ENCODE assay signal across 1 cellular context in the genomic region with DNA sequence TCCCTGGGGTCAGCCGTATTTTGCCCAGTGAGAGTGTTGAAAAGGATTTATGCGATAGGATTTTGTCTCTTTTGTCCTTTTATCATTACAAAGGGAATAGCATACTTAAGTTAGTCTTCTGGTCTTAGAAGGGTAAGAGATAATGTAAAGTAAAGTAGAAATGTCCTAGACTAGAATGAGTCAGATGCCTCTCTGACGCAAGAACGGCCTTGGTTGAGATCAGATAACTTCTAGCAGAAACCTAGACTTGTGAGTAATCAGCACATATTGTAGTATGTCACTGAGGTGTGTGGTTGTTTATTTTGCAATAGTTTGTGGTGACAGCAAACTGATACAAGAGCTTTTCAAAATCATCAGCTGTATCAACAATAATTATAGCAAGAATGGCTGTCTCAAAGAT.
A peak's percentile ranks its signal among the peaks of the same experiment; 100 is the strongest.
TF ChIP-seq lines count a peak whose summit lies in the region.

No MANE protein-coding gene starts in this region.

TF ChIP-seq in HepG2, 621 proteins besides CTCF, POLR2A, EP300 and RAD21 (continued from another document and continues in another):
- TF ChIP-seq ZNF646 (CRISPR knock-in tag; IDR thresholded peaks at IDR 0.05) (0 out of 2 replicates have a peak, but pooled peaks have one; percentile 45), RCOR2 (CRISPR knock-in tag; IDR thresholded peaks at IDR 0.05) (no peak), ZNF292 (CRISPR knock-in tag; IDR thresholded peaks at IDR 0.05; ENCODE audit: borderline replicate concordance, low read depth) (no peak), CCAR2 (optimal IDR thresholded peaks at IDR 0.05; ENCODE audit: low read depth, low read length) (no peak), ZNF724P (CRISPR knock-in tag; IDR thresholded peaks at IDR 0.05; ENCODE audit: borderline replicate concordance) (no peak), SMYD3 (CRISPR knock-in tag; IDR thresholded peaks at IDR 0.05) (no peak), ZNF747 (CRISPR knock-in tag; IDR thresholded peaks at IDR 0.05; ENCODE audit: borderline replicate concordance) (no peak), CEBPG (CRISPR knock-in tag; IDR thresholded peaks at IDR 0.05) (peak; percentile 45; the same call in 1 of the 2 replicates), HOXD1 (CRISPR knock-in tag; IDR thresholded peaks at IDR 0.05) (no peak), ZNF20 (CRISPR knock-in tag; IDR thresholded peaks at IDR 0.05) (no peak), MBD4 (IDR thresholded peaks at IDR 0.05; ENCODE audit: borderline replicate concordance, low read length) (no peak), RARG (CRISPR knock-in tag; IDR thresholded peaks at IDR 0.05; ENCODE audit: low read depth) (no peak), PLRG1 (conservative IDR thresholded peaks at IDR 0.05) (no peak), HDAC2 (CRISPR knock-in tag; IDR thresholded peaks at IDR 0.05) (no peak), HMG20A (CRISPR knock-in tag; IDR thresholded peaks at IDR 0.05; ENCODE audit: borderline replicate concordance) (0 out of 2 replicates have a peak, but pooled peaks have one; percentile 36), ZNF709 (CRISPR knock-in tag; IDR thresholded peaks at IDR 0.05) (no peak), ZSCAN25 (CRISPR knock-in tag; IDR thresholded peaks at IDR 0.05) (no peak), GATA4 (IDR thresholded peaks at IDR 0.05; ENCODE audit: borderline replicate concordance, low read depth) (no peak), ZNF318 (CRISPR knock-in tag; IDR thresholded peaks at IDR 0.05) (no peak), ZBTB14 (CRISPR knock-in tag; IDR thresholded peaks at IDR 0.05) (no peak), ZNF367 (CRISPR knock-in tag; IDR thresholded peaks at IDR 0.05; ENCODE audit: borderline replicate concordance) (no peak), ZNF326 (CRISPR knock-in tag; IDR thresholded peaks at IDR 0.05; ENCODE audit: borderline replicate concordance) (no peak), EED (CRISPR knock-in tag; IDR thresholded peaks at IDR 0.05) (no peak), ZNF343 (CRISPR knock-in tag; IDR thresholded peaks at IDR 0.05) (no peak), ONECUT2 (CRISPR knock-in tag; IDR thresholded peaks at IDR 0.05) (no peak), EHMT2 (IDR thresholded peaks at IDR 0.05; ENCODE audit: borderline replicate concordance, low read depth, low read length) (no peak), CREB1 (IDR thresholded peaks at IDR 0.05) (0 out of 2 replicates have a peak, but pooled peaks have one; percentile 27), CREB1 (CRISPR knock-in tag; IDR thresholded peaks at IDR 0.05) (no peak), ZNF142 (CRISPR knock-in tag; IDR thresholded peaks at IDR 0.05) (no peak), CEBPB (IDR thresholded peaks at IDR 0.05; ENCODE audit: borderline replicate concordance, low read depth, low read length) (peak; percentile 82), THAP11 (CRISPR knock-in tag; IDR thresholded peaks at IDR 0.05) (peak; percentile 39; the same call in 1 of the 2 replicates), SNRNP70 (IDR thresholded peaks at IDR 0.05; ENCODE audit: low read depth, low read length) (no peak), GTF2F1 (IDR thresholded peaks at IDR 0.05; ENCODE audit: low read length) (no peak), TGIF2 (CRISPR knock-in tag; IDR thresholded peaks at IDR 0.05) (no peak), FOSL2 (CRISPR knock-in tag; IDR thresholded peaks at IDR 0.05) (peak; percentile 90), NCOA2 (CRISPR knock-in tag; IDR thresholded peaks at IDR 0.05) (no peak), U2AF2 (IDR thresholded peaks at IDR 0.05; ENCODE audit: low read depth, low read length) (no peak)
- TF ChIP-seq, protein P1, sequence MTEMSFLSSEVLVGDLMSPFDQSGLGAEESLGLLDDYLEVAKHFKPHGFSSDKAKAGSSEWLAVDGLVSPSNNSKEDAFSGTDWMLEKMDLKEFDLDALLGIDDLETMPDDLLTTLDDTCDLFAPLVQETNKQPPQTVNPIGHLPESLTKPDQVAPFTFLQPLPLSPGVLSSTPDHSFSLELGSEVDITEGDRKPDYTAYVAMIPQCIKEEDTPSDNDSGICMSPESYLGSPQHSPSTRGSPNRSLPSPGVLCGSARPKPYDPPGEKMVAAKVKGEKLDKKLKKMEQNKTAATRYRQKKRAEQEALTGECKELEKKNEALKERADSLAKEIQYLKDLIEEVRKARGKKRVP (CRISPR knock-in tag; IDR thresholded peaks at IDR 0.05), result peak in 1 of 2 experiments; percentile 95; a peak in 2 of 4 replicates
